Comparison of ENCODE assay signal across 1 cellular context in genomic region chr7:1663243-1663642, GRCh38.
TF ChIP-seq lines count a peak whose summit lies in the region.

No MANE protein-coding gene starts in this region.

TF ChIP-seq in HepG2, 621 proteins besides CTCF, POLR2A, EP300 and RAD21 (continued from another document):
- no peak for TF ChIP-seq HNF1A (IDR thresholded peaks at IDR 0.05; ENCODE audit: low read depth)
- TF ChIP-seq HNF1A (CRISPR knock-in tag; IDR thresholded peaks at IDR 0.05; ENCODE audit: borderline replicate concordance) = no peak
- no peak for TF ChIP-seq CREB3 (CRISPR knock-in tag; IDR thresholded peaks at IDR 0.05)
- TF ChIP-seq ZUFSP (CRISPR knock-in tag; IDR thresholded peaks at IDR 0.05; ENCODE audit: borderline replicate concordance) = no peak
- TF ChIP-seq ZNF562 (CRISPR knock-in tag; IDR thresholded peaks at IDR 0.05; ENCODE audit: borderline replicate concordance) = no peak
- TF ChIP-seq NFAT5 (CRISPR knock-in tag; IDR thresholded peaks at IDR 0.05) = no peak
- no peak for TF ChIP-seq HMGA1 (CRISPR knock-in tag; conservative IDR thresholded peaks at IDR 0.05)
- no peak for TF ChIP-seq ZFP90 (CRISPR knock-in tag; IDR thresholded peaks at IDR 0.05; ENCODE audit: borderline replicate concordance)
TF ChIP-seq in HepG2: peak in this region for 0.
